In the genomic region with DNA sequence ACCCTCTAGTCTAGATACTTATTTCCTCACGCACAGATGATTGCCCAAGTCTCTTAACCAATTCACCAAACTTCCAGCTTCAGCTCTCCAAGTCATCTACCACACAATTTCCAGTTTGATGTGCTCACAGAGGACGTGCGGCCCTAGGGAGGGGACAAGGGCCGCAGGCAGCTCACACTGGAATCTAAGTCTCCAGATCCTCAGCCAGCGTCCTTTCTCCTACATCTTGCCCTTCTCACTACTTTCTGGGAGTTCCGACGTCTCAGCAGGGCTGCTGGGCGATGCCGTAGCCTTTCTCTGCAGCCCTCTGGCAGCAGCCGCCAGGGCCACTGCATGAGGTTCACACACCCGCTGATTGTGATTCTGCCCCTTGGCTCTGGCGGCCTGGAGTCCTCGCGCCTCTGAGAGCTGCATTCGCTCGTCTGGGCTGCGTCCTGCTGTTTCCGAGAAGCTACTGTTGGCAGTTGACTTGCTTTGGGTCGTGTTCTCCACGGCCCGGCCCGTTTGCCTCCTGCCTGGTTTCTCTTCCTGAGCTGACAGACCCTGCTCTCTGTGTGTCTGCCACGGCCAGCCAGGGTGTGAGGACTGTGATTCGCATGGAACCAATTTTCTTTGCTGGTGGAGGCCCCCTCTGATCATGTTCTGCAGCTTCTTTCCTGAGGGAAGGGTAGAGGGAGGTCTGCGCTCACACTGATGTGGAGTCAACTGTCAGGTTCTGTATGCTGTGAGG, we compare ENCODE assay signal across 17 cellular contexts. TPM values are rescaled to one million over a fixed set of nuclear protein-coding genes. Genes with fewer than 3 reads are reported as not detected.
DNase-seq lines count a peak whose midpoint lies in the region; ATAC-seq and TF ChIP-seq lines count a peak whose summit lies in the region.
"Had no signal": no experiment of that assay in that cellular context is flagged by ENCODE, and none has a peak within 500 bp of the region (broad histone marks: within the 10 kb centered on the region; RNA-seq: fewer than 3 reads in every experiment).

No MANE protein-coding gene starts in this region.

- no CpG with 5 or more reads among the region's 25 CpGs for WGBS in H9 (ENCODE audit: extremely low coverage, insufficient read length, low lambda C conversion rate)
- WGBS in body of pancreas, 2 donors, result 46 to 64% methylated on average over 14 to 25 of the region's 25 CpGs
- 93% methylated on average over 24 of the region's 25 CpGs for WGBS in SK-N-SH (ENCODE audit: low lambda C conversion rate)

- TF ChIP-seq CTCF in H9 (conservative IDR thresholded peaks at IDR 0.05) (no peak), body of pancreas (IDR thresholded peaks at IDR 0.05) (no peak), SK-N-SH (IDR thresholded peaks at IDR 0.05) (no peak)

- H3K9me3 Mint-ChIP-seq in H9, result peaks cover 0 to 3% of the 10 kb centered on the region in 2 experiments; a peak in 2 of 5 replicates
- no peaks in the 10 kb centered on the region for H3K9me3 Mint-ChIP-seq in naive B cell
- H3K9me3 Mint-ChIP-seq: activated CD4-positive, alpha-beta memory T cell treated with anti-CD3 and anti-CD28 coated beads, Interleukin-2, amount 10 ng/mL, durations not matched to agents 7 days and 5 days; CD8-positive, alpha-beta memory T cell; stimulated activated naive B cell treated with anti-CD40 and anti-IgM and Interleukin-4, amounts not matched to agents 10 μg/mL and 1 μg/mL and 100 μg/mL, for 72 hours had no signal

- no peaks in the 10 kb centered on the region for H4K20me1 ChIP-seq in BLaER1 treated with 17β-estradiol and CSF1 and Interleukin-3, amounts not matched to agents 10 nM and 100 nM
- H4K20me1 ChIP-seq in H9 (ENCODE audit: control insufficient read depth, insufficient read depth, insufficient read length) (no peaks in the 10 kb centered on the region), SK-N-SH (ENCODE audit: insufficient read depth) (no peaks in the 10 kb centered on the region)

- H3K79me2 ChIP-seq in H9 (ENCODE audit: insufficient read depth, low read length), result no peaks in the 10 kb centered on the region
- H3K79me2 ChIP-seq in SK-N-SH (ENCODE audit: insufficient read depth), result no peaks in the 10 kb centered on the region

- no peak overlapping the region for H3T11ph ChIP-seq in H9 (ENCODE audit: low read length)

- ATAC-seq in body of pancreas (peak; percentile 67), naive B cell (ENCODE audit: low read depth in 2 of 2) (no peak)
- ATAC-seq: stimulated activated naive B cell treated with anti-CD40 and anti-IgM and Interleukin-4, amounts not matched to agents 10 μg/mL and 1 μg/mL and 100 μg/mL, for 72 hours had no signal

- no peak for TF ChIP-seq EP300 in SK-N-SH (IDR thresholded peaks at IDR 0.05; ENCODE audit: borderline replicate concordance in 1 of 2, low read depth in 1 of 2, low read length in 1 of 2)

- H2BK12ac ChIP-seq in H9 (ENCODE audit: insufficient read length, low read depth, low read length), result no peak overlapping the region

- H3K23ac ChIP-seq in H9 (ENCODE audit: insufficient read length, low read depth, low read length), result no peak overlapping the region

- no peak overlapping the region for H2AK5ac ChIP-seq in H9 (ENCODE audit: insufficient read length, low read length)

- H3K9ac ChIP-seq in BLaER1 treated with 17β-estradiol and CSF1 and Interleukin-3, amounts not matched to agents 10 nM and 100 nM, result no peak overlapping the region; a peak in 1 of 22 replicates
- H3K9ac ChIP-seq in H9 (ENCODE audit: extremely low read depth, insufficient read length, low read length), result no peak overlapping the region
- no peak overlapping the region for H3K9ac ChIP-seq in SK-N-SH

- H3K18ac ChIP-seq in H9 (ENCODE audit: insufficient read length, low read depth, low read length), result no peak overlapping the region

- peak in 1 of 3 donors; percentile 8 for TF ChIP-seq POLR2A in body of pancreas (IDR thresholded peaks at IDR 0.05)

- no peaks in the 10 kb centered on the region for H3K9me2 ChIP-seq in SK-N-SH

- DNase-seq in H9, result peak; percentile 82
- peak; percentile 45 to 68 (median 51) for DNase-seq in body of pancreas
- no peak for DNase-seq in naive B cell
- DNase-seq in NCI-H226, result no peak
- DNase-seq in NCI-H1048 (lab: John Stamatoyannopoulos, UW), result no peak
- no peak for DNase-seq in SK-N-SH
- DNase-seq in stimulated activated CD4-positive, alpha-beta T cell treated with anti-CD3 and anti-CD28 coated beads, Interleukin-2, amount 100 ng/mL, for 24 hours, result no peak
- DNase-seq: activated CD4-positive, alpha-beta memory T cell treated with anti-CD3 and anti-CD28 coated beads, Interleukin-2, amount 10 ng/mL, durations not matched to agents 7 days and 5 days; CD8-positive, alpha-beta memory T cell; foreskin melanocyte; kidney glomerular epithelial cell; NCI-H1092; NCI-H748 treated with DMSO at 0.1 percent for 48 hours; ovary; stimulated activated naive B cell treated with anti-CD40 and anti-IgM and Interleukin-4, amounts not matched to agents 10 μg/mL and 1 μg/mL and 100 μg/mL, for 72 hours had no signal

- CTCF ChIA-PET in SK-N-SH (lab: Yijun Ruan, JAX), result interaction anchor here (1.0 kb wide), 1 partner anchor 13 kb away, joined by 3 read pairs; no protein-coding TSS in a partner anchor

- no peak overlapping the region for H4K8ac ChIP-seq in H9 (replicated peaks; ENCODE audit: insufficient read length, low read depth, low read length)

- H2BK120ac ChIP-seq in H9 (ENCODE audit: low read depth, low read length, poor library complexity, severe bottlenecking), result no peak overlapping the region

- H3K14ac ChIP-seq in H9 (ENCODE audit: insufficient read depth, low read length), result no peak overlapping the region

- H2AFZ ChIP-seq in H9 (ENCODE audit: low read length) (no peak overlapping the region), SK-N-SH (ENCODE audit: low read depth) (no peak overlapping the region)

- no peak overlapping the region for H3K4ac ChIP-seq in H9 (ENCODE audit: low read depth, low read length)

- H3F3A ChIP-seq in SK-N-SH (replicated peaks; ENCODE audit: insufficient read depth), result peaks cover 5% of the 10 kb centered on the region

- intact Hi-C loops in body of pancreas (cut with DNase I), result no loop called here

- H3K23me2 ChIP-seq in H9 (ENCODE audit: insufficient read length, low read depth, low read length, poor library complexity, severe bottlenecking), result no peaks in the 10 kb centered on the region

- H3K4me3 ChIP-seq in BLaER1 treated with 17β-estradiol and CSF1 and Interleukin-3, amounts not matched to agents 10 nM and 100 nM, result no peak overlapping the region
- H3K4me3 ChIP-seq in body of pancreas, result no peak overlapping the region
- no peak overlapping the region for H3K4me3 ChIP-seq in SK-N-SH (ENCODE audit: low read depth in 2 of 2, low read length in 1 of 2)
- H3K4me3 ChIP-seq: ovary, SK-N-MC had no signal

- H3K27me3 Mint-ChIP-seq in H9 (ENCODE audit: low read depth), result no peaks in the 10 kb centered on the region
- no peaks in the 10 kb centered on the region for H3K27me3 Mint-ChIP-seq in naive B cell
- H3K27me3 Mint-ChIP-seq: activated CD4-positive, alpha-beta memory T cell treated with anti-CD3 and anti-CD28 coated beads, Interleukin-2, amount 10 ng/mL, durations not matched to agents 7 days and 5 days; CD8-positive, alpha-beta memory T cell; stimulated activated naive B cell treated with anti-CD40 and anti-IgM and Interleukin-4, amounts not matched to agents 10 μg/mL and 1 μg/mL and 100 μg/mL, for 72 hours had no signal

- H3K27ac Mint-ChIP-seq in H9 (peak overlapping the region in 1 of 3 experiments; percentile 59; a peak in 1 of 7 replicates), naive B cell (peak overlapping the region in 5 of 6 donors; percentile 14 to 78 (median 49))
- H3K27ac Mint-ChIP-seq: activated CD4-positive, alpha-beta memory T cell treated with anti-CD3 and anti-CD28 coated beads, Interleukin-2, amount 10 ng/mL, durations not matched to agents 7 days and 5 days; stimulated activated naive B cell treated with anti-CD40 and anti-IgM and Interleukin-4, amounts not matched to agents 10 μg/mL and 1 μg/mL and 100 μg/mL, for 72 hours had no signal

- H3K79me1 ChIP-seq in H9 (ENCODE audit: insufficient read depth, low read depth, low read length, poor library complexity, severe bottlenecking), result no peaks in the 10 kb centered on the region

- no peak overlapping the region for H4K91ac ChIP-seq in H9 (ENCODE audit: insufficient read length, low read depth, low read length)

- H3K9me3 ChIP-seq in BLaER1 treated with 17β-estradiol and CSF1 and Interleukin-3, amounts not matched to agents 10 nM and 100 nM (replicated peaks in 1 of 11), result no peaks in the 10 kb centered on the region
- H3K9me3 ChIP-seq in H9 (ENCODE audit: control insufficient read depth, low read depth, low read length) (no peaks in the 10 kb centered on the region), body of pancreas (no peaks in the 10 kb centered on the region), SK-N-SH (no peaks in the 10 kb centered on the region)
- H3K9me3 ChIP-seq: ovary had no signal

- no peak overlapping the region for H3K56ac ChIP-seq in H9 (ENCODE audit: insufficient read length, low read depth, low read length)

- no peak overlapping the region for H2BK15ac ChIP-seq in H9 (ENCODE audit: low read depth, low read length)

- POLR2A ChIA-PET in SK-N-SH (lab: Yijun Ruan, JAX), result no interaction called here

- H3K36me3 Mint-ChIP-seq in H9 (ENCODE audit: insufficient read depth in 1 of 3, low read depth in 3 of 3), result 0 out of 7 replicates have a peak, but pooled peaks cover 0 to 4% (median 0%) of the 10 kb centered on the region in 3 experiments
- H3K36me3 Mint-ChIP-seq in naive B cell, result no peaks in the 10 kb centered on the region
- H3K36me3 Mint-ChIP-seq: CD8-positive, alpha-beta memory T cell; stimulated activated naive B cell treated with anti-CD40 and anti-IgM and Interleukin-4, amounts not matched to agents 10 μg/mL and 1 μg/mL and 100 μg/mL, for 72 hours had no signal

- H3K27ac ChIP-seq in BLaER1 treated with 17β-estradiol and CSF1 and Interleukin-3, amounts not matched to agents 10 nM and 100 nM, result peak overlapping the region in 7 of 11 experiments; percentile 8 to 67 (median 50); a peak in 9 of 22 replicates
- no peak overlapping the region for H3K27ac ChIP-seq in H9 (ENCODE audit: insufficient read length, low read depth, low read length)
- peak overlapping the region; percentile 11 to 66 (median 62) for H3K27ac ChIP-seq in body of pancreas
- no peak overlapping the region for H3K27ac ChIP-seq in SK-N-SH (ENCODE audit: low read depth in 2 of 2, low read length in 1 of 2)
- H3K27ac ChIP-seq: ovary, SK-N-MC had no signal

- H3K27me3 ChIP-seq in BLaER1 treated with 17β-estradiol and CSF1 and Interleukin-3, amounts not matched to agents 10 nM and 100 nM, result no peaks in the 10 kb centered on the region
- H3K27me3 ChIP-seq in H9 (ENCODE audit: insufficient read depth, low read length) (no peaks in the 10 kb centered on the region), body of pancreas (no peaks in the 10 kb centered on the region), SK-N-SH (ENCODE audit: insufficient read depth) (no peaks in the 10 kb centered on the region)
- H3K27me3 ChIP-seq: ovary had no signal

- H3K36me3 ChIP-seq in BLaER1 treated with 17β-estradiol and CSF1 and Interleukin-3, amounts not matched to agents 10 nM and 100 nM, result no peaks in the 10 kb centered on the region
- H3K36me3 ChIP-seq in body of pancreas (replicated peaks in 1 of 2; ENCODE audit: insufficient read depth in 1 of 2, low read depth in 2 of 2), result no peaks in the 10 kb centered on the region
- no peaks in the 10 kb centered on the region for H3K36me3 ChIP-seq in SK-N-SH (replicated peaks in 1 of 2; ENCODE audit: control insufficient read depth in 1 of 2, insufficient read depth in 2 of 2, low read length in 1 of 2)
- H3K36me3 ChIP-seq: ovary had no signal

- no peak overlapping the region for H4K5ac ChIP-seq in H9 (ENCODE audit: insufficient read length, low read depth, low read length)

- TF ChIP-seq RAD21 in SK-N-SH (IDR thresholded peaks at IDR 0.05; ENCODE audit: low read length), result no peak

- H2BK20ac ChIP-seq in H9 (ENCODE audit: low read depth, low read length, poor library complexity, severe bottlenecking), result no peak overlapping the region

- H3K4me3 Mint-ChIP-seq in H9 (no peak overlapping the region), naive B cell (peak overlapping the region in 1 of 8 donors; percentile 61)
- H3K4me3 Mint-ChIP-seq: activated CD4-positive, alpha-beta memory T cell treated with anti-CD3 and anti-CD28 coated beads, Interleukin-2, amount 10 ng/mL, durations not matched to agents 7 days and 5 days; stimulated activated naive B cell treated with anti-CD40 and anti-IgM and Interleukin-4, amounts not matched to agents 10 μg/mL and 1 μg/mL and 100 μg/mL, for 72 hours had no signal

- H3K4me1 Mint-ChIP-seq in H9, result peaks cover 16 to 18% of the 10 kb centered on the region in 2 experiments
- H3K4me1 Mint-ChIP-seq in naive B cell, result peaks cover 22 to 44% (median 43%) of the 10 kb centered on the region in 3 donors

- no peak overlapping the region for H2BK5ac ChIP-seq in H9 (ENCODE audit: insufficient read length, low read length)

- H3K4me1 ChIP-seq in BLaER1 treated with 17β-estradiol and CSF1 and Interleukin-3, amounts not matched to agents 10 nM and 100 nM, result peaks cover 23 to 75% (median 56%) of the 10 kb centered on the region in 10 experiments
- H3K4me1 ChIP-seq in H9 (ENCODE audit: insufficient read depth, low read length) (no peaks in the 10 kb centered on the region), body of pancreas (peaks cover 24% of the 10 kb centered on the region), SK-N-SH (ENCODE audit: control insufficient read depth in 1 of 2, insufficient read depth in 2 of 2, low read depth in 1 of 2, low read length in 1 of 2) (peaks cover 3% of the 10 kb centered on the region in 2 experiments; a peak in 2 of 4 replicates)

- peak overlapping the region in 8 of 11 experiments; percentile 1 to 89 (median 74); a peak in 11 of 22 replicates for H3K4me2 ChIP-seq in BLaER1 treated with 17β-estradiol and CSF1 and Interleukin-3, amounts not matched to agents 10 nM and 100 nM
- H3K4me2 ChIP-seq in H9 (ENCODE audit: insufficient read depth, insufficient read length, low read length) (no peak overlapping the region), SK-N-SH (no peak overlapping the region)

RNA-seq across cellular contexts. Expression of a gene that starts 14.1 kb away (rescaled TPM):
- total RNA-seq in H9 (2021) (14.6 and 15.9 TPM in 2 replicates), body of pancreas (10 to 100 TPM; 47.1 to 63.6 TPM)
- polyA plus RNA-seq in naive B cell (ENCODE audit: low read depth in 6 of 6) (10 to 100 TPM; 52.2 to 86.7 (median 68.1) TPM), SK-N-SH (2012; rRNA removed) (6.2 and 6.8 TPM in 2 replicates)
- polyA plus RNA-seq in SK-N-SH (2012; cell fraction: cytosol; rRNA removed), result 4.6 and 4.9 TPM in 2 replicates
- 15.8 and 17.0 TPM in 2 replicates for polyA plus RNA-seq in SK-N-SH (2012; cell fraction: nucleus; rRNA removed)

Comparison
In these comparisons a context has a peak if more than half of its experiments do, and no peak if none do; other contexts are left out.
1. H3K27ac ChIP-seq: peak in BLaER1 treated with 17β-estradiol and CSF1 and Interleukin-3, amounts not matched to agents 10 nM and 100 nM (7 of 11) and body of pancreas (4 of 4); none in H9 (single experiment) and SK-N-SH (0 of 2).
2. H3K4me2 ChIP-seq: peak in BLaER1 treated with 17β-estradiol and CSF1 and Interleukin-3, amounts not matched to agents 10 nM and 100 nM (8 of 11); none in H9 (single experiment) and SK-N-SH (single experiment).
3. DNase-seq: peak in H9 (single experiment) and body of pancreas (4 of 4); none in naive B cell (single experiment), NCI-H226 (single experiment), NCI-H1048 (single experiment), SK-N-SH (single experiment) and stimulated activated CD4-positive, alpha-beta T cell treated with anti-CD3 and anti-CD28 coated beads, Interleukin-2, amount 100 ng/mL, for 24 hours (0 of 2).